Comparison of ENCODE assay signal across 24 cellular contexts in genomic region chr4:112975567-112976355, GRCh38.
"Had no signal": no experiment of that assay in that cellular context is flagged by ENCODE, and none has a peak within 500 bp of the region (broad histone marks: within the 10 kb centered on the region; RNA-seq: fewer than 3 reads in every experiment).

No MANE protein-coding gene starts in this region.

- H3K9me3 Mint-ChIP-seq: activated CD4-positive, alpha-beta T cell treated with anti-CD3 and anti-CD28 coated beads, Interleukin-2, amount 10 ng/mL, durations not matched to agents 24 days and 14 days; activated CD8-positive, alpha-beta T cell treated with anti-CD3 and anti-CD28 coated beads for 36 hours; activated naive CD4-positive, alpha-beta T cell treated with anti-CD3 and anti-CD28 coated beads, Interleukin-2, amount 50 U/mL, for 72 hours; nephron; T-helper 1 cell treated with Interleukin-12 subunit alpha and Interleukin-12 subunit beta and Interleukin-4 antibody, amounts not matched to agents 30 μg/mL and 1 μg/mL, for 36 hours; type B pancreatic cell had no signal

- H3K36me3 Mint-ChIP-seq: activated CD8-positive, alpha-beta memory T cell treated with anti-CD3 and anti-CD28 coated beads, Interleukin-2, amount 10 ng/mL, durations not matched to agents 7 days and 5 days; activated naive CD4-positive, alpha-beta T cell treated with anti-CD3 and anti-CD28 coated beads, Interleukin-2, amount 50 U/mL, for 72 hours; type B pancreatic cell had no signal

- H3K36me3 ChIP-seq: esophagus muscularis mucosa, gastrocnemius medialis, right lobe of liver, vagina had no signal

- H3K27ac Mint-ChIP-seq: activated CD4-positive, alpha-beta T cell treated with anti-CD3 and anti-CD28 coated beads, Interleukin-2, amount 10 ng/mL, durations not matched to agents 24 days and 14 days; activated CD8-positive, alpha-beta memory T cell treated with anti-CD3 and anti-CD28 coated beads, Interleukin-2, amount 10 ng/mL, durations not matched to agents 7 days and 5 days; activated CD8-positive, alpha-beta T cell treated with anti-CD3 and anti-CD28 coated beads for 36 hours; activated naive CD4-positive, alpha-beta T cell treated with anti-CD3 and anti-CD28 coated beads, Interleukin-2, amount 50 U/mL, for 72 hours; nephron; T-helper 1 cell treated with Interleukin-12 subunit alpha and Interleukin-12 subunit beta and Interleukin-4 antibody, amounts not matched to agents 30 μg/mL and 1 μg/mL, for 36 hours; type B pancreatic cell had no signal

- H3K4me3 Mint-ChIP-seq: activated CD4-positive, alpha-beta T cell treated with anti-CD3 and anti-CD28 coated beads, Interleukin-2, amount 10 ng/mL, durations not matched to agents 24 days and 14 days; activated CD8-positive, alpha-beta memory T cell treated with anti-CD3 and anti-CD28 coated beads, Interleukin-2, amount 10 ng/mL, durations not matched to agents 7 days and 5 days; activated CD8-positive, alpha-beta T cell treated with anti-CD3 and anti-CD28 coated beads for 36 hours; nephron; T-helper 1 cell treated with Interleukin-12 subunit alpha and Interleukin-12 subunit beta and Interleukin-4 antibody, amounts not matched to agents 30 μg/mL and 1 μg/mL, for 36 hours; type B pancreatic cell had no signal

- H3K9me3 ChIP-seq: esophagus muscularis mucosa, gastrocnemius medialis, right lobe of liver, testis, vagina had no signal

- ATAC-seq: activated CD8-positive, alpha-beta memory T cell treated with anti-CD3 and anti-CD28 coated beads, Interleukin-2, amount 10 ng/mL, durations not matched to agents 7 days and 5 days; activated CD8-positive, alpha-beta T cell treated with anti-CD3 and anti-CD28 coated beads for 36 hours; activated naive CD4-positive, alpha-beta T cell treated with anti-CD3 and anti-CD28 coated beads, Interleukin-2, amount 50 U/mL, for 72 hours; gastrocnemius medialis; left cardiac atrium; right lobe of liver had no signal

- H3K27me3 Mint-ChIP-seq: type B pancreatic cell had no signal

- H3K4me1 ChIP-seq: esophagus muscularis mucosa, gastrocnemius medialis, right lobe of liver, testis, vagina had no signal

- H3K27ac ChIP-seq: coronary artery, esophagus muscularis mucosa, gastrocnemius medialis, right lobe of liver, testis, vagina had no signal

- DNase-seq: activated CD4-positive, alpha-beta T cell treated with anti-CD3 and anti-CD28 coated beads, Interleukin-2, amount 10 ng/mL, durations not matched to agents 24 days and 14 days; activated CD4-positive, CD25-positive, alpha-beta regulatory T cell; activated CD8-positive, alpha-beta memory T cell treated with anti-CD3 and anti-CD28 coated beads, Interleukin-2, amount 10 ng/mL, durations not matched to agents 7 days and 5 days; activated CD8-positive, alpha-beta T cell treated with anti-CD3 and anti-CD28 coated beads for 36 hours; activated gamma-delta T cell treated with Interleukin-2 at 50 U/mL for 16 hours; activated T-cell treated with anti-CD3 and anti-CD28 coated beads for 4 hours; cerebellar nuclear complex; gastrocnemius medialis; head of caudate nucleus; islet precursor cell; left cardiac atrium; occipital lobe; right lobe of liver; stimulated activated CD4-positive, alpha-beta T cell treated with anti-CD3 and anti-CD28 coated beads, Interleukin-4, amount 100 ng/mL, for 1 hour; stimulated activated naive CD4-positive, alpha-beta T cell; T1000; testis had no signal

- H3K4me3 ChIP-seq: coronary artery, esophagus muscularis mucosa, gastrocnemius medialis, right lobe of liver, testis, vagina had no signal

- H3K27me3 ChIP-seq: esophagus muscularis mucosa, gastrocnemius medialis, right lobe of liver, testis, vagina had no signal

- H3K4me1 Mint-ChIP-seq: activated CD4-positive, alpha-beta T cell treated with anti-CD3 and anti-CD28 coated beads, Interleukin-2, amount 10 ng/mL, durations not matched to agents 24 days and 14 days; activated CD8-positive, alpha-beta memory T cell treated with anti-CD3 and anti-CD28 coated beads, Interleukin-2, amount 10 ng/mL, durations not matched to agents 7 days and 5 days had no signal
